Comparison of ENCODE assay signal across 8 cellular contexts in the genomic region with DNA sequence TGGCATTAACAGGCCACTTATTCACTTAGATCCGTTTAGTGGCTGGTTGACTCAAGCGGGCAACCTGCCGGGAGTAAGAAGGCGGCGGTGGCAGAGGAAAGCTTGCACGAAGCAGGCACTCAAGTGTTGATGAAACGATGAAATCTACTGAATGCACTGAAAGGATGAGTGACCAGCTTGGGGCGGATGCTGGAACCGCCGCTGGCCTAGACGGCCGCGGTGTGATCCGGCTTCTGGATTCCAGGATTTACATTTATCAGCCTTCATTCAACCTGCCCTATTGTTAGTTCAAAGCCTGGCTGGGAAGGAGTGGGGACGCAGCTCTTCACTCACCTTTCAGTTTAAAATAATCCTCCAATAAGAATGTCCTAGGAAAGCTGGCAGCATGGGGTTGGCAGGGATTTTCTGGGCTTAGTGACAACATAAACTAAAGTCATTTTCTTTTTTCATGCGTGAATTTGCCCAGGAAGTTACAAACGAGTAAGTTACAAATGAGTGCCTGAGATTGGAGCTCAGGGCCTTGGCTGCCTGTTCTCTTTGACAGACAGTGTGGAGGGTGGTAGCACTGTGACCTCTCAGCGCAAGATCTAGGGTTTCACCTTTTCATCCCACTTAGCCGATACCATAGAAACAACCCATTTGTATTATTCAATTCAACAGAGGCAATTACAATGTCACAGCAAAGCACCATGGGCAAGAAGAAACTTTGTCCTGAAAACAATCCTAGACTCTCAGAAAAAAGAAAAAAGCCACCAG. TPM values are rescaled to one million over a fixed set of nuclear protein-coding genes. Genes with fewer than 3 reads are reported as not detected.
DNase-seq lines count a peak whose midpoint lies in the region; ATAC-seq and TF ChIP-seq lines count a peak whose summit lies in the region.

No MANE protein-coding gene starts in this region.

- H3K4me3 ChIP-seq in parathyroid adenoma (ENCODE audit: low read depth, low read length): no peak overlapping the region

- H3K9ac ChIP-seq in parathyroid adenoma: no peak overlapping the region

- H2AFZ ChIP-seq in parathyroid adenoma: peak overlapping the region; percentile 58

- CTCF ChIA-PET in activated naive CD4-positive, alpha-beta T cell treated with anti-CD3 and anti-CD28 coated beads, Interleukin-2, amount 10 ng/mL, durations not matched to agents 7 days and 5 days (lab: Charles Lee): interaction anchor here (0.6 to 1.3 kb wide), 2 partner anchors 9 to 94 kb away, joined by 3 to 4 read pairs; no protein-coding TSS in a partner anchor

- no peaks in the 10 kb centered on the region for H3K36me3 ChIP-seq in parathyroid adenoma (ENCODE audit: control insufficient read depth, insufficient read depth, low read length)

- H3K27me3 Mint-ChIP-seq in activated naive CD4-positive, alpha-beta T cell treated with anti-CD3 and anti-CD28 coated beads, Interleukin-2, amount 10 ng/mL, durations not matched to agents 7 days and 5 days: peaks cover 65% of the 10 kb centered on the region

- no peaks in the 10 kb centered on the region for H3K27me3 ChIP-seq in parathyroid adenoma (ENCODE audit: control insufficient read depth, insufficient read depth, low read length)

- peak; percentile 21 for DNase-seq in activated naive CD4-positive, alpha-beta T cell treated with anti-CD3 and anti-CD28 coated beads, Interleukin-2, amount 10 ng/mL, durations not matched to agents 7 days and 5 days
- DNase-seq in activated naive CD4-positive, alpha-beta T cell treated with anti-CD3 and anti-CD28 coated beads, Interleukin-2, amount 50 U/mL, for 72 hours (ENCODE audit: low spot score in 2 of 2): no peak
- DNase-seq in RPMI8226 (peak; percentile 20), head of caudate nucleus (peak in 32 of 42 donors; percentile 3 to 66 (median 24)), amniotic stem cell (lab: John Stamatoyannopoulos, UW) (no peak), GDM1 (lab: John Stamatoyannopoulos, UW) (no peak)

- no peak for ATAC-seq in activated naive CD4-positive, alpha-beta T cell treated with anti-CD3 and anti-CD28 coated beads, Interleukin-2, amount 50 U/mL, for 72 hours
- ATAC-seq in HG02763 (IDR thresholded peaks at IDR 0.05; ENCODE audit: unreplicated experiment): no peak

- H3K27ac Mint-ChIP-seq in activated naive CD4-positive, alpha-beta T cell treated with anti-CD3 and anti-CD28 coated beads, Interleukin-2, amount 10 ng/mL, durations not matched to agents 7 days and 5 days: peak overlapping the region; percentile 43
- no peak overlapping the region for H3K27ac Mint-ChIP-seq in activated naive CD4-positive, alpha-beta T cell treated with anti-CD3 and anti-CD28 coated beads, Interleukin-2, amount 50 U/mL, for 72 hours

- no peak overlapping the region for H3K27ac ChIP-seq in parathyroid adenoma

- H3K79me2 ChIP-seq in parathyroid adenoma: no peaks in the 10 kb centered on the region

- TF ChIP-seq CTCF in parathyroid adenoma (IDR thresholded peaks at IDR 0.05): no peak

- intact Hi-C loops in head of caudate nucleus (cut with DNase I): no loop called here

- H3K4me2 ChIP-seq in parathyroid adenoma (ENCODE audit: low read length): no peak overlapping the region

- H3K36me3 Mint-ChIP-seq in activated naive CD4-positive, alpha-beta T cell treated with anti-CD3 and anti-CD28 coated beads, Interleukin-2, amount 10 ng/mL, durations not matched to agents 7 days and 5 days: no peaks in the 10 kb centered on the region
- H3K36me3 Mint-ChIP-seq in activated naive CD4-positive, alpha-beta T cell treated with anti-CD3 and anti-CD28 coated beads, Interleukin-2, amount 50 U/mL, for 72 hours: peaks cover 0 to 5% of the 10 kb centered on the region in 2 donors

- no peaks in the 10 kb centered on the region for H3K9me3 Mint-ChIP-seq in activated naive CD4-positive, alpha-beta T cell treated with anti-CD3 and anti-CD28 coated beads, Interleukin-2, amount 10 ng/mL, durations not matched to agents 7 days and 5 days
- H3K9me3 Mint-ChIP-seq in activated naive CD4-positive, alpha-beta T cell treated with anti-CD3 and anti-CD28 coated beads, Interleukin-2, amount 50 U/mL, for 72 hours: no peaks in the 10 kb centered on the region

- H3K4me1 Mint-ChIP-seq in activated naive CD4-positive, alpha-beta T cell treated with anti-CD3 and anti-CD28 coated beads, Interleukin-2, amount 10 ng/mL, durations not matched to agents 7 days and 5 days: peaks cover 21% of the 10 kb centered on the region

- peak overlapping the region; percentile 24 for H3K4me3 Mint-ChIP-seq in activated naive CD4-positive, alpha-beta T cell treated with anti-CD3 and anti-CD28 coated beads, Interleukin-2, amount 10 ng/mL, durations not matched to agents 7 days and 5 days

- H3K9me3 ChIP-seq in parathyroid adenoma (ENCODE audit: control insufficient read depth, low read length): no peaks in the 10 kb centered on the region

- H3K4me1 ChIP-seq in parathyroid adenoma: peaks cover 24% of the 10 kb centered on the region

RNA-seq across cellular contexts. Expression of gene PLCH1, which starts 1.1 kb away (rescaled TPM):
- total RNA-seq in activated naive CD4-positive, alpha-beta T cell treated with anti-CD3 and anti-CD28 coated beads, Interleukin-2, amount 50 U/mL, for 72 hours: under 1 TPM; 0.05 to 0.23 TPM

Comparison
In these comparisons a context has a peak if more than half of its experiments do, and no peak if none do; other contexts are left out.
1. DNase-seq: peak in activated naive CD4-positive, alpha-beta T cell treated with anti-CD3 and anti-CD28 coated beads, Interleukin-2, amount 10 ng/mL, durations not matched to agents 7 days and 5 days (single experiment), RPMI8226 (single experiment) and head of caudate nucleus (32 of 42); none in activated naive CD4-positive, alpha-beta T cell treated with anti-CD3 and anti-CD28 coated beads, Interleukin-2, amount 50 U/mL, for 72 hours (0 of 2), amniotic stem cell (single experiment) and GDM1 (single experiment).